In the genomic region with DNA sequence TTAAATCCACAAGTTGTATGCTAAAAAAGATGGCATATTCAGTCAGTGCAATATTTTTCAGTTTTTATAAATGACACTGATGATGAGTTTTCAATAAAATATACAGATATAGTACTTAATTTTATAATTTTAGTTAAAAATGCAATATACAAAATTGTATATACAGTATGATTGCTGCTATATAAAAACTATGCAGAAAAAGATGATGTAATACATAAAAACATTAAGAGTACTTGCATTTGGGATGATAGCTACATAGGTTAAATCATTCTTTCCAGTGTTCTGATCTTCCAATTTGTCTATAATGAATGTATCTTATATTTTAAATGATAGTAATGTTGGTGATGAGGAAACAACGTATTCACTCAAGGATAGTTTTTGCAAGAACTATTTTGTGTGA, we compare ENCODE assay signal across 2 cellular contexts.
TF ChIP-seq lines count a peak whose summit lies in the region.

No MANE protein-coding gene starts in this region.

TF ChIP-seq in A549, 52 proteins besides CTCF, POLR2A, EP300 and RAD21 (continued from another document):
- TF ChIP-seq, protein P1, sequence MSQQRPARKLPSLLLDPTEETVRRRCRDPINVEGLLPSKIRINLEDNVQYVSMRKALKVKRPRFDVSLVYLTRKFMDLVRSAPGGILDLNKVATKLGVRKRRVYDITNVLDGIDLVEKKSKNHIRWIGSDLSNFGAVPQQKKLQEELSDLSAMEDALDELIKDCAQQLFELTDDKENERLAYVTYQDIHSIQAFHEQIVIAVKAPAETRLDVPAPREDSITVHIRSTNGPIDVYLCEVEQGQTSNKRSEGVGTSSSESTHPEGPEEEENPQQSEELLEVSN (IDR thresholded peaks at IDR 0.05; ENCODE audit: borderline replicate concordance, low read depth) = no peak
- TF ChIP-seq FOXS1 (CRISPR knock-in tag; IDR thresholded peaks at IDR 0.05) (no peak), HMGXB4 (CRISPR knock-in tag; IDR thresholded peaks at IDR 0.05; ENCODE audit: borderline replicate concordance) (no peak), CHD4 (IDR thresholded peaks at IDR 0.05; ENCODE audit: borderline replicate concordance) (no peak)
- TF ChIP-seq, protein P2, sequence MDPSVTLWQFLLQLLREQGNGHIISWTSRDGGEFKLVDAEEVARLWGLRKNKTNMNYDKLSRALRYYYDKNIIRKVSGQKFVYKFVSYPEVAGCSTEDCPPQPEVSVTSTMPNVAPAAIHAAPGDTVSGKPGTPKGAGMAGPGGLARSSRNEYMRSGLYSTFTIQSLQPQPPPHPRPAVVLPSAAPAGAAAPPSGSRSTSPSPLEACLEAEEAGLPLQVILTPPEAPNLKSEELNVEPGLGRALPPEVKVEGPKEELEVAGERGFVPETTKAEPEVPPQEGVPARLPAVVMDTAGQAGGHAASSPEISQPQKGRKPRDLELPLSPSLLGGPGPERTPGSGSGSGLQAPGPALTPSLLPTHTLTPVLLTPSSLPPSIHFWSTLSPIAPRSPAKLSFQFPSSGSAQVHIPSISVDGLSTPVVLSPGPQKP (IDR thresholded peaks at IDR 0.05; ENCODE audit: low read depth, low read length) = no peak
TF ChIP-seq in A549: peak in this region for 0.

TF ChIP-seq in K562, 482 proteins besides CTCF, POLR2A, EP300 and RAD21 (continued from another document):
- no peak for TF ChIP-seq ELK3 (CRISPR knock-in tag; IDR thresholded peaks at IDR 0.05)
- TF ChIP-seq, protein P3, sequence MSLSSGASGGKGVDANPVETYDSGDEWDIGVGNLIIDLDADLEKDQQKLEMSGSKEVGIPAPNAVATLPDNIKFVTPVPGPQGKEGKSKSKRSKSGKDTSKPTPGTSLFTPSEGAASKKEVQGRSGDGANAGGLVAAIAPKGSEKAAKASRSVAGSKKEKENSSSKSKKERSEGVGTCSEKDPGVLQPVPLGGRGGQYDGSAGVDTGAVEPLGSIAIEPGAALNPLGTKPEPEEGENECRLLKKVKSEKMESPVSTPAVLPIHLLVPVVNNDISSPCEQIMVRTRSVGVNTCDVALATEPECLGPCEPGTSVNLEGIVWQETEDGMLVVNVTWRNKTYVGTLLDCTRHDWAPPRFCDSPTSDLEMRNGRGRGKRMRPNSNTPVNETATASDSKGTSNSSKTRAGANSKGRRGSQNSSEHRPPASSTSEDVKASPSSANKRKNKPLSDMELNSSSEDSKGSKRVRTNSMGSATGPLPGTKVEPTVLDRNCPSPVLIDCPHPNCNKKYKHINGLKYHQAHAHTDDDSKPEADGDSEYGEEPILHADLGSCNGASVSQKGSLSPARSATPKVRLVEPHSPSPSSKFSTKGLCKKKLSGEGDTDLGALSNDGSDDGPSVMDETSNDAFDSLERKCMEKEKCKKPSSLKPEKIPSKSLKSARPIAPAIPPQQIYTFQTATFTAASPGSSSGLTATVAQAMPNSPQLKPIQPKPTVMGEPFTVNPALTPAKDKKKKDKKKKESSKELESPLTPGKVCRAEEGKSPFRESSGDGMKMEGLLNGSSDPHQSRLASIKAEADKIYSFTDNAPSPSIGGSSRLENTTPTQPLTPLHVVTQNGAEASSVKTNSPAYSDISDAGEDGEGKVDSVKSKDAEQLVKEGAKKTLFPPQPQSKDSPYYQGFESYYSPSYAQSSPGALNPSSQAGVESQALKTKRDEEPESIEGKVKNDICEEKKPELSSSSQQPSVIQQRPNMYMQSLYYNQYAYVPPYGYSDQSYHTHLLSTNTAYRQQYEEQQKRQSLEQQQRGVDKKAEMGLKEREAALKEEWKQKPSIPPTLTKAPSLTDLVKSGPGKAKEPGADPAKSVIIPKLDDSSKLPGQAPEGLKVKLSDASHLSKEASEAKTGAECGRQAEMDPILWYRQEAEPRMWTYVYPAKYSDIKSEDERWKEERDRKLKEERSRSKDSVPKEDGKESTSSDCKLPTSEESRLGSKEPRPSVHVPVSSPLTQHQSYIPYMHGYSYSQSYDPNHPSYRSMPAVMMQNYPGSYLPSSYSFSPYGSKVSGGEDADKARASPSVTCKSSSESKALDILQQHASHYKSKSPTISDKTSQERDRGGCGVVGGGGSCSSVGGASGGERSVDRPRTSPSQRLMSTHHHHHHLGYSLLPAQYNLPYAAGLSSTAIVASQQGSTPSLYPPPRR (CRISPR knock-in tag; IDR thresholded peaks at IDR 0.05; ENCODE audit: borderline replicate concordance) = no peak
- TF ChIP-seq, protein P4, sequence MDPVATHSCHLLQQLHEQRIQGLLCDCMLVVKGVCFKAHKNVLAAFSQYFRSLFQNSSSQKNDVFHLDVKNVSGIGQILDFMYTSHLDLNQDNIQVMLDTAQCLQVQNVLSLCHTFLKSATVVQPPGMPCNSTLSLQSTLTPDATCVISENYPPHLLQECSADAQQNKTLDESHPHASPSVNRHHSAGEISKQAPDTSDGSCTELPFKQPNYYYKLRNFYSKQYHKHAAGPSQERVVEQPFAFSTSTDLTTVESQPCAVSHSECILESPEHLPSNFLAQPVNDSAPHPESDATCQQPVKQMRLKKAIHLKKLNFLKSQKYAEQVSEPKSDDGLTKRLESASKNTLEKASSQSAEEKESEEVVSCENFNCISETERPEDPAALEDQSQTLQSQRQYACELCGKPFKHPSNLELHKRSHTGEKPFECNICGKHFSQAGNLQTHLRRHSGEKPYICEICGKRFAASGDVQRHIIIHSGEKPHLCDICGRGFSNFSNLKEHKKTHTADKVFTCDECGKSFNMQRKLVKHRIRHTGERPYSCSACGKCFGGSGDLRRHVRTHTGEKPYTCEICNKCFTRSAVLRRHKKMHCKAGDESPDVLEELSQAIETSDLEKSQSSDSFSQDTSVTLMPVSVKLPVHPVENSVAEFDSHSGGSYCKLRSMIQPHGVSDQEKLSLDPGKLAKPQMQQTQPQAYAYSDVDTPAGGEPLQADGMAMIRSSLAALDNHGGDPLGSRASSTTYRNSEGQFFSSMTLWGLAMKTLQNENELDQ (CRISPR knock-in tag; IDR thresholded peaks at IDR 0.05; ENCODE audit: borderline replicate concordance) = no peak
- TF ChIP-seq, protein P5, sequence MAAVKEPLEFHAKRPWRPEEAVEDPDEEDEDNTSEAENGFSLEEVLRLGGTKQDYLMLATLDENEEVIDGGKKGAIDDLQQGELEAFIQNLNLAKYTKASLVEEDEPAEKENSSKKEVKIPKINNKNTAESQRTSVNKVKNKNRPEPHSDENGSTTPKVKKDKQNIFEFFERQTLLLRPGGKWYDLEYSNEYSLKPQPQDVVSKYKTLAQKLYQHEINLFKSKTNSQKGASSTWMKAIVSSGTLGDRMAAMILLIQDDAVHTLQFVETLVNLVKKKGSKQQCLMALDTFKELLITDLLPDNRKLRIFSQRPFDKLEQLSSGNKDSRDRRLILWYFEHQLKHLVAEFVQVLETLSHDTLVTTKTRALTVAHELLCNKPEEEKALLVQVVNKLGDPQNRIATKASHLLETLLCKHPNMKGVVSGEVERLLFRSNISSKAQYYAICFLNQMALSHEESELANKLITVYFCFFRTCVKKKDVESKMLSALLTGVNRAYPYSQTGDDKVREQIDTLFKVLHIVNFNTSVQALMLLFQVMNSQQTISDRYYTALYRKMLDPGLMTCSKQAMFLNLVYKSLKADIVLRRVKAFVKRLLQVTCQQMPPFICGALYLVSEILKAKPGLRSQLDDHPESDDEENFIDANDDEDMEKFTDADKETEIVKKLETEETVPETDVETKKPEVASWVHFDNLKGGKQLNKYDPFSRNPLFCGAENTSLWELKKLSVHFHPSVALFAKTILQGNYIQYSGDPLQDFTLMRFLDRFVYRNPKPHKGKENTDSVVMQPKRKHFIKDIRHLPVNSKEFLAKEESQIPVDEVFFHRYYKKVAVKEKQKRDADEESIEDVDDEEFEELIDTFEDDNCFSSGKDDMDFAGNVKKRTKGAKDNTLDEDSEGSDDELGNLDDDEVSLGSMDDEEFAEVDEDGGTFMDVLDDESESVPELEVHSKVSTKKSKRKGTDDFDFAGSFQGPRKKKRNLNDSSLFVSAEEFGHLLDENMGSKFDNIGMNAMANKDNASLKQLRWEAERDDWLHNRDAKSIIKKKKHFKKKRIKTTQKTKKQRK (IDR thresholded peaks at IDR 0.05; ENCODE audit: borderline replicate concordance, low read depth, low read length) = no peak
- no peak for TF ChIP-seq BDP1 (IDR thresholded peaks at IDR 0.05; ENCODE audit: insufficient read depth, insufficient read length)
- TF ChIP-seq ZNF384 (IDR thresholded peaks at IDR 0.05; ENCODE audit: low read depth, low read length) = no peak
- TF ChIP-seq, protein P6, sequence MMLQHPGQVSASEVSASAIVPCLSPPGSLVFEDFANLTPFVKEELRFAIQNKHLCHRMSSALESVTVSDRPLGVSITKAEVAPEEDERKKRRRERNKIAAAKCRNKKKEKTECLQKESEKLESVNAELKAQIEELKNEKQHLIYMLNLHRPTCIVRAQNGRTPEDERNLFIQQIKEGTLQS (IDR thresholded peaks at IDR 0.05) = peak; percentile 68
- TF ChIP-seq, protein P6 (CRISPR knock-in tag; conservative IDR thresholded peaks at IDR 0.05) = no peak
- no peak for TF ChIP-seq NONO (IDR thresholded peaks at IDR 0.05; ENCODE audit: low read depth in 2 of 2, low read length in 1 of 2)
- TF ChIP-seq, protein P7, sequence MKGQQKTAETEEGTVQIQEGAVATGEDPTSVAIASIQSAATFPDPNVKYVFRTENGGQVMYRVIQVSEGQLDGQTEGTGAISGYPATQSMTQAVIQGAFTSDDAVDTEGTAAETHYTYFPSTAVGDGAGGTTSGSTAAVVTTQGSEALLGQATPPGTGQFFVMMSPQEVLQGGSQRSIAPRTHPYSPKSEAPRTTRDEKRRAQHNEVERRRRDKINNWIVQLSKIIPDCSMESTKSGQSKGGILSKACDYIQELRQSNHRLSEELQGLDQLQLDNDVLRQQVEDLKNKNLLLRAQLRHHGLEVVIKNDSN (CRISPR knock-in tag; IDR thresholded peaks at IDR 0.05) = no peak
- TF ChIP-seq, protein P8, sequence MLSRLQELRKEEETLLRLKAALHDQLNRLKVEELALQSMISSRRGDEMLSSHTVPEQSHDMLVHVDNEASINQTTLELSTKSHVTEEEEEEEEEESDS (CRISPR knock-in tag; IDR thresholded peaks at IDR 0.05) = no peak
- TF ChIP-seq DACH1 (IDR thresholded peaks at IDR 0.05; ENCODE audit: partially characterized antibody) = no peak
- no peak for TF ChIP-seq FOXP1 (CRISPR knock-in tag; IDR thresholded peaks at IDR 0.05)
- TF ChIP-seq ZBTB8A (IDR thresholded peaks at IDR 0.05; ENCODE audit: partially characterized antibody) = no peak
- TF ChIP-seq RB1 (IDR thresholded peaks at IDR 0.05; ENCODE audit: low read depth) = no peak
